In the genomic region with DNA sequence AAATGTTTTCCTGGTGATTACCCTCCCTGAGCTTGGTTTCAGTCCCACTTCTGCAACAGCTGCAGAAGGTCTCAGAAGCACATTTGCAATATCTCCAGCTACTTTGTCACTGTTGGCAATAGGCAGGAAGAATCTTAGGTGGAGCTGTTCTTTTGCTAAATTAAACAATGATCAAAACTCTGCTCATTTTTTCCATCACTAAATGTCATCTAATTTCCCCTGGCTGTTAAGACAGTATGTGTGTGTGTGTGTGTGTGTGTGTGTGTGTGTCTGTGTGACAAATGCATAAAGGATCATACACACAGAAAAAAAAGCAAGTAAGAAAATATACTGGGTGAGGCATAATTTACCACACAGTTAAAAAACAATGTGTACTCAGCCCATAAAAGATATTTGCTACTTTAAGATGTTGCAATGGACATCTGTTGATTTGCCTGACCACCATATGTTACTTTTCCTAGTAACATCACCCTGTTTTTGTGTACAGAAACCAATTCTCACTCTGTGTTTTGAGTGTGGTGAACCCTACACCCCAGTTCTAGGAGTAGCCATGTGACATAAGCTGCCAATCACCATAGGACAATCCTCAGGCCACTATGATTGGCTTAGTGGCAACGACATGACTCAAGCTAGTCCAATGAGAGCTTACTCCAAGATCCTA, we compare ENCODE assay signal across 13 cellular contexts.
DNase-seq lines count a peak whose midpoint lies in the region; ATAC-seq lines count a peak whose summit lies in the region.
"Had no signal": no experiment of that assay in that cellular context is flagged by ENCODE, and none has a peak within 500 bp of the region (broad histone marks: within the 10 kb centered on the region; RNA-seq: fewer than 3 reads in every experiment).

No MANE protein-coding gene starts in this region.

- H3K4me3 ChIP-seq in aorta (ENCODE audit: low read length in 2 of 2): no peak overlapping the region
- H3K4me3 ChIP-seq: ovary had no signal

- H3K27me3 Mint-ChIP-seq in stimulated activated naive CD8-positive, alpha-beta T cell treated with anti-CD3 and anti-CD28 coated beads, Interleukin-15, Interleukin-2, amounts not matched to agents 100 ng/mL and 50 ng/mL, for 24 hours: no peaks in the 10 kb centered on the region
- H3K27me3 Mint-ChIP-seq: T-helper 17 cell had no signal

- H3K4me3 Mint-ChIP-seq in stimulated activated naive CD8-positive, alpha-beta T cell treated with anti-CD3 and anti-CD28 coated beads, Interleukin-15, Interleukin-2, amounts not matched to agents 100 ng/mL and 50 ng/mL, for 24 hours: peak overlapping the region; percentile 20
- H3K4me3 Mint-ChIP-seq: T-helper 17 cell had no signal

- H3K36me3 Mint-ChIP-seq in stimulated activated naive CD8-positive, alpha-beta T cell treated with anti-CD3 and anti-CD28 coated beads, Interleukin-15, Interleukin-2, amounts not matched to agents 100 ng/mL and 50 ng/mL, for 24 hours (ENCODE audit: low read depth): no peaks in the 10 kb centered on the region

- no peak for ATAC-seq in stimulated activated naive CD8-positive, alpha-beta T cell treated with anti-CD3 and anti-CD28 coated beads, Interleukin-15, Interleukin-2, amounts not matched to agents 100 U/mL and 50 U/mL, for 24 hours
- ATAC-seq in left colon: peak; percentile 76
- peak; percentile 66 for ATAC-seq in aorta (ENCODE audit: low FRiP score)
- ATAC-seq in GM18907 (IDR thresholded peaks at IDR 0.05; ENCODE audit: unreplicated experiment): no peak
- no peak for ATAC-seq in GM18498 (IDR thresholded peaks at IDR 0.05; ENCODE audit: unreplicated experiment)
- ATAC-seq: T-helper 17 cell had no signal

- intact Hi-C loops in left colon (cut with DNase I, micrococcal nuclease) (no loop called here), aorta (cut with DNase I) (no loop called here)

- no peak overlapping the region for H3K27ac ChIP-seq in aorta (ENCODE audit: low read depth in 1 of 2, low read length in 2 of 2)
- H3K27ac ChIP-seq: ovary had no signal

- peaks cover 22% of the 10 kb centered on the region for H3K9me3 Mint-ChIP-seq in stimulated activated naive CD8-positive, alpha-beta T cell treated with anti-CD3 and anti-CD28 coated beads, Interleukin-15, Interleukin-2, amounts not matched to agents 100 ng/mL and 50 ng/mL, for 24 hours

- peaks cover 3% of the 10 kb centered on the region for H3K9me3 ChIP-seq in aorta (ENCODE audit: control insufficient read depth, low read length)
- H3K9me3 ChIP-seq: ovary had no signal

- H3K4me1 Mint-ChIP-seq in stimulated activated naive CD8-positive, alpha-beta T cell treated with anti-CD3 and anti-CD28 coated beads, Interleukin-15, Interleukin-2, amounts not matched to agents 100 ng/mL and 50 ng/mL, for 24 hours (ENCODE audit: low read depth): peaks cover 68% of the 10 kb centered on the region

- no peaks in the 10 kb centered on the region for H3K27me3 ChIP-seq in aorta (ENCODE audit: control insufficient read depth in 1 of 2, insufficient read depth in 2 of 2, low read length in 1 of 2)
- H3K27me3 ChIP-seq: ovary had no signal

- no peak for DNase-seq in stimulated activated naive CD8-positive, alpha-beta T cell treated with anti-CD3 and anti-CD28 coated beads, Interleukin-15, Interleukin-2, amounts not matched to agents 100 U/mL and 50 U/mL, for 24 hours
- DNase-seq in RPMI8226: peak; percentile 12
- no peak for DNase-seq in left colon
- no peak for DNase-seq in aorta
- no peak for DNase-seq in ureter (ENCODE audit: low spot score)
- DNase-seq: activated gamma-delta T cell treated with Interleukin-2 at 50 U/mL for 16 hours; NCI-H187 treated with DMSO at 0.1 percent for 48 hours; stimulated activated naive CD4-positive, alpha-beta T cell treated with Interleukin-2 at 50 U/mL for 16 hours; T-helper 17 cell had no signal

- no peaks in the 10 kb centered on the region for H3K4me1 ChIP-seq in aorta (ENCODE audit: control insufficient read depth in 1 of 2, insufficient read depth in 2 of 2, low read length in 2 of 2)

- peak overlapping the region; percentile 31 for H3K27ac Mint-ChIP-seq in stimulated activated naive CD8-positive, alpha-beta T cell treated with anti-CD3 and anti-CD28 coated beads, Interleukin-15, Interleukin-2, amounts not matched to agents 100 ng/mL and 50 ng/mL, for 24 hours
- H3K27ac Mint-ChIP-seq: T-helper 17 cell had no signal

- no peaks in the 10 kb centered on the region for H3K36me3 ChIP-seq in aorta (ENCODE audit: control insufficient read depth in 1 of 2, insufficient read depth in 2 of 2, low read length in 1 of 2)
- H3K36me3 ChIP-seq: ovary had no signal

- 93 to 98% methylated on average over 1 of the region's 1 CpG for WGBS in aorta, 2 donors

Comparison
In these comparisons a context has a peak if more than half of its experiments do, and no peak if none do; other contexts are left out.
1. ATAC-seq: peak in left colon (single experiment) and aorta (single experiment); none in stimulated activated naive CD8-positive, alpha-beta T cell treated with anti-CD3 and anti-CD28 coated beads, Interleukin-15, Interleukin-2, amounts not matched to agents 100 U/mL and 50 U/mL, for 24 hours (single experiment), GM18907 (single experiment) and GM18498 (single experiment).